2 cellular contexts compared by ENCODE assay signal in the genomic region with DNA sequence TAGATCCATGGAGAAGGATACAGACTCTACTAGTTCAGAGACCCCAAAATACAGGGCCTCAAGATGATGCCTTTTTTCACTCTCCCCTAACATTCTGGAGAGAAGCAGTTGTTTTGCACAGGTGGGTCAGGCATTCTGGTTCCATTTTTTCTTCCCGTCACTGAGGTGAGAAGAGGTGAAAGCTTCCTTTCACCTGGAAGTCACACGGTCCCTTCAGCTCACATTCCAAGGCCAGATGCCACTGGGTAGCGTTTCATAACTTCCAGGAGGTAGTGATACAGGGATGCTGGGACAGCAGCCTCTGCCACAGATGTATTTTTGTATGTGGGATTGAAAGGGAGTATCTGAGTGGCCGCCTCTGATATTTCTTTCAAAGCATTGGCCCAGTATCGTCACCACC.
TF ChIP-seq lines count a peak whose summit lies in the region.

No MANE protein-coding gene starts in this region.

TF ChIP-seq in IMR-90, 13 proteins besides CTCF, POLR2A, EP300 and RAD21:
- TF ChIP-seq CHD1 (IDR thresholded peaks at IDR 0.05; ENCODE audit: low read depth, low read length): no peak
- no peak for TF ChIP-seq SMC3 (IDR thresholded peaks at IDR 0.05; ENCODE audit: low read depth, low read length)
- TF ChIP-seq RFX5 (IDR thresholded peaks at IDR 0.05; ENCODE audit: low read depth, low read length): no peak
- no peak for TF ChIP-seq RCOR1 (IDR thresholded peaks at IDR 0.05; ENCODE audit: insufficient replicate concordance, low read length)
- no peak for TF ChIP-seq MAZ (IDR thresholded peaks at IDR 0.05; ENCODE audit: borderline replicate concordance, low read depth, low read length)
- TF ChIP-seq CEBPB (IDR thresholded peaks at IDR 0.05; ENCODE audit: low read depth, low read length): no peak
- TF ChIP-seq MXI1 (IDR thresholded peaks at IDR 0.05; ENCODE audit: borderline replicate concordance, low read depth, low read length): no peak
- TF ChIP-seq ELK1 (IDR thresholded peaks at IDR 0.05; ENCODE audit: borderline replicate concordance, low read depth, low read length): no peak
- no peak for TF ChIP-seq NFE2L2 (IDR thresholded peaks at IDR 0.05; ENCODE audit: low read depth, low read length)
- TF ChIP-seq, protein P1, sequence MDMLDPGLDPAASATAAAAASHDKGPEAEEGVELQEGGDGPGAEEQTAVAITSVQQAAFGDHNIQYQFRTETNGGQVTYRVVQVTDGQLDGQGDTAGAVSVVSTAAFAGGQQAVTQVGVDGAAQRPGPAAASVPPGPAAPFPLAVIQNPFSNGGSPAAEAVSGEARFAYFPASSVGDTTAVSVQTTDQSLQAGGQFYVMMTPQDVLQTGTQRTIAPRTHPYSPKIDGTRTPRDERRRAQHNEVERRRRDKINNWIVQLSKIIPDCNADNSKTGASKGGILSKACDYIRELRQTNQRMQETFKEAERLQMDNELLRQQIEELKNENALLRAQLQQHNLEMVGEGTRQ (IDR thresholded peaks at IDR 0.05; ENCODE audit: low read depth, low read length): no peak
- TF ChIP-seq BHLHE40 (IDR thresholded peaks at IDR 0.05; ENCODE audit: low read depth, low read length): no peak
- TF ChIP-seq MAFK (IDR thresholded peaks at IDR 0.05; ENCODE audit: low read depth, low read length): no peak
- no peak for TF ChIP-seq FOS (IDR thresholded peaks at IDR 0.05; ENCODE audit: low read depth, low read length)

TF ChIP-seq in SK-N-SH treated with all-trans-retinoic acid at 6 μM for 48 hours, 23 proteins besides CTCF, POLR2A, EP300 and RAD21:
- TF ChIP-seq, protein P2, sequence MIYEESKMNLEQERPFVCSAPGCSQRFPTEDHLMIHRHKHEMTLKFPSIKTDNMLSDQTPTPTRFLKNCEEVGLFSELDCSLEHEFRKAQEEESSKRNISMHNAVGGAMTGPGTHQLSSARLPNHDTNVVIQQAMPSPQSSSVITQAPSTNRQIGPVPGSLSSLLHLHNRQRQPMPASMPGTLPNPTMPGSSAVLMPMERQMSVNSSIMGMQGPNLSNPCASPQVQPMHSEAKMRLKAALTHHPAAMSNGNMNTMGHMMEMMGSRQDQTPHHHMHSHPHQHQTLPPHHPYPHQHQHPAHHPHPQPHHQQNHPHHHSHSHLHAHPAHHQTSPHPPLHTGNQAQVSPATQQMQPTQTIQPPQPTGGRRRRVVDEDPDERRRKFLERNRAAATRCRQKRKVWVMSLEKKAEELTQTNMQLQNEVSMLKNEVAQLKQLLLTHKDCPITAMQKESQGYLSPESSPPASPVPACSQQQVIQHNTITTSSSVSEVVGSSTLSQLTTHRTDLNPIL (CRISPR knock-in tag; IDR thresholded peaks at IDR 0.05; ENCODE audit: low read depth): no peak
- no peak for TF ChIP-seq ESRRG (CRISPR knock-in tag; IDR thresholded peaks at IDR 0.05)
- no peak for TF ChIP-seq ISL1 (CRISPR knock-in tag; IDR thresholded peaks at IDR 0.05)
- no peak for TF ChIP-seq OSR1 (CRISPR knock-in tag; IDR thresholded peaks at IDR 0.05)
- no peak for TF ChIP-seq CSDC2 (CRISPR knock-in tag; IDR thresholded peaks at IDR 0.05)
- TF ChIP-seq RARB (CRISPR knock-in tag; IDR thresholded peaks at IDR 0.05): no peak
- no peak for TF ChIP-seq ZNF565 (CRISPR knock-in tag; conservative IDR thresholded peaks at IDR 0.05; ENCODE audit: low read depth)
- no peak for TF ChIP-seq BACH2 (CRISPR knock-in tag; IDR thresholded peaks at IDR 0.05; ENCODE audit: borderline replicate concordance)
- TF ChIP-seq ZFP3 (CRISPR knock-in tag; IDR thresholded peaks at IDR 0.05): no peak
- no peak for TF ChIP-seq ZNF8 (CRISPR knock-in tag; IDR thresholded peaks at IDR 0.05)
- no peak for TF ChIP-seq CSRNP3 (CRISPR knock-in tag; IDR thresholded peaks at IDR 0.05)
- TF ChIP-seq, protein P3, sequence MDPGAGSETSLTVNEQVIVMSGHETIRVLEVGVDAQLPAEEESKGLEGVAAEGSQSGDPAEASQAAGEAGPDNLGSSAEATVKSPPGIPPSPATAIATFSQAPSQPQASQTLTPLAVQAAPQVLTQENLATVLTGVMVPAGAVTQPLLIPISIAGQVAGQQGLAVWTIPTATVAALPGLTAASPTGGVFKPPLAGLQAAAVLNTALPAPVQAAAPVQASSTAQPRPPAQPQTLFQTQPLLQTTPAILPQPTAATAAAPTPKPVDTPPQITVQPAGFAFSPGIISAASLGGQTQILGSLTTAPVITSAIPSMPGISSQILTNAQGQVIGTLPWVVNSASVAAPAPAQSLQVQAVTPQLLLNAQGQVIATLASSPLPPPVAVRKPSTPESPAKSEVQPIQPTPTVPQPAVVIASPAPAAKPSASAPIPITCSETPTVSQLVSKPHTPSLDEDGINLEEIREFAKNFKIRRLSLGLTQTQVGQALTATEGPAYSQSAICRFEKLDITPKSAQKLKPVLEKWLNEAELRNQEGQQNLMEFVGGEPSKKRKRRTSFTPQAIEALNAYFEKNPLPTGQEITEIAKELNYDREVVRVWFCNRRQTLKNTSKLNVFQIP (CRISPR knock-in tag; IDR thresholded peaks at IDR 0.05; ENCODE audit: borderline replicate concordance, low read depth): no peak
- no peak for TF ChIP-seq ARNTL (CRISPR knock-in tag; IDR thresholded peaks at IDR 0.05; ENCODE audit: borderline replicate concordance, low read depth)
- no peak for TF ChIP-seq ZNF70 (CRISPR knock-in tag; IDR thresholded peaks at IDR 0.05)
- no peak for TF ChIP-seq GLIS3 (CRISPR knock-in tag; IDR thresholded peaks at IDR 0.05)
- no peak for TF ChIP-seq PATZ1 (CRISPR knock-in tag; IDR thresholded peaks at IDR 0.05; ENCODE audit: borderline replicate concordance)
- no peak for TF ChIP-seq ZFP30 (CRISPR knock-in tag; IDR thresholded peaks at IDR 0.05)
- TF ChIP-seq TOX (CRISPR knock-in tag; IDR thresholded peaks at IDR 0.05; ENCODE audit: borderline replicate concordance): no peak
- TF ChIP-seq TSHZ2 (CRISPR knock-in tag; IDR thresholded peaks at IDR 0.05): no peak
